ENCODE assay signal across 8 cellular contexts in genomic region chr3:152574461-152575079, GRCh38.
A peak's percentile ranks its signal among the peaks of the same experiment; 100 is the strongest.
DNase-seq lines count a peak whose midpoint lies in the region; ATAC-seq and TF ChIP-seq lines count a peak whose summit lies in the region.

No MANE protein-coding gene starts in this region.

- H2AFZ ChIP-seq in neural progenitor cell (replicated peaks) = peak overlapping the region; percentile 38

- H3K9ac ChIP-seq in neural progenitor cell = no peak overlapping the region

- H3K27me3 ChIP-seq in neural progenitor cell = no peaks in the 10 kb centered on the region

- H3K4me3 Mint-ChIP-seq in natural killer cell (no peak overlapping the region), neural progenitor cell (no peak overlapping the region)
- H3K4me3 Mint-ChIP-seq in natural killer cell treated with Interleukin-12 subunit alpha and Interleukin-12 subunit beta and Interleukin-15 and Interleukin-18, amount 100 ng/mL, for 72 hours = no peak overlapping the region
- H3K4me3 Mint-ChIP-seq in activated CD4-positive, alpha-beta T cell treated with anti-CD3 and anti-CD28 coated beads, Interleukin-2, amount 10 ng/mL, durations not matched to agents 24 days and 14 days = no peak overlapping the region

- H3K36me3 ChIP-seq in neural progenitor cell = no peaks in the 10 kb centered on the region

- intact Hi-C loops in natural killer cell (cut with micrococcal nuclease) = no loop called here
- intact Hi-C loops in activated CD4-positive, alpha-beta T cell treated with anti-CD3 and anti-CD28 coated beads, Interleukin-2, amount 10 ng/mL, durations not matched to agents 24 days and 14 days (cut with micrococcal nuclease) = loop anchor here (1.0 kb wide), 1 partner anchor 102 kb away; no protein-coding TSS in a partner anchor

- no peak overlapping the region for H3K4me3 ChIP-seq in neural progenitor cell

- ATAC-seq in natural killer cell = peak in 1 of 3 donors; percentile 49
- no peak for ATAC-seq in natural killer cell treated with Interleukin-12 subunit alpha and Interleukin-12 subunit beta and Interleukin-15 and Interleukin-18, amount 100 ng/mL, for 72 hours
- peak; percentile 67 for ATAC-seq in HG02610 (IDR thresholded peaks at IDR 0.05; ENCODE audit: unreplicated experiment)
- no peak for ATAC-seq in GM18520 (IDR thresholded peaks at IDR 0.05; ENCODE audit: unreplicated experiment)

- no peaks in the 10 kb centered on the region for H3K9me3 ChIP-seq in neural progenitor cell (ENCODE audit: low read depth)

- no peak overlapping the region for H3K4me2 ChIP-seq in neural progenitor cell

- no peak overlapping the region for H3K27ac ChIP-seq in neural progenitor cell

- H3K27ac Mint-ChIP-seq in natural killer cell = no peak overlapping the region
- no peak overlapping the region for H3K27ac Mint-ChIP-seq in natural killer cell treated with Interleukin-12 subunit alpha and Interleukin-12 subunit beta and Interleukin-15 and Interleukin-18, amount 100 ng/mL, for 72 hours
- no peak overlapping the region for H3K27ac Mint-ChIP-seq in activated CD4-positive, alpha-beta T cell treated with anti-CD3 and anti-CD28 coated beads, Interleukin-2, amount 10 ng/mL, durations not matched to agents 24 days and 14 days
- no peak overlapping the region for H3K27ac Mint-ChIP-seq in neural progenitor cell

- H3K9me3 Mint-ChIP-seq in natural killer cell (no peaks in the 10 kb centered on the region), neural progenitor cell (no peaks in the 10 kb centered on the region)
- no peaks in the 10 kb centered on the region for H3K9me3 Mint-ChIP-seq in natural killer cell treated with Interleukin-12 subunit alpha and Interleukin-12 subunit beta and Interleukin-15 and Interleukin-18, amount 100 ng/mL, for 72 hours
- no peaks in the 10 kb centered on the region for H3K9me3 Mint-ChIP-seq in activated CD4-positive, alpha-beta T cell treated with anti-CD3 and anti-CD28 coated beads, Interleukin-2, amount 10 ng/mL, durations not matched to agents 24 days and 14 days

- H3K4me1 ChIP-seq in neural progenitor cell = no peaks in the 10 kb centered on the region

- H3K79me2 ChIP-seq in neural progenitor cell (ENCODE audit: low read depth) = no peaks in the 10 kb centered on the region

- H3K27me3 Mint-ChIP-seq in natural killer cell (ENCODE audit: low read depth in 2 of 2) = peaks cover 11 to 15% of the 10 kb centered on the region in 2 donors
- H3K27me3 Mint-ChIP-seq in natural killer cell treated with Interleukin-12 subunit alpha and Interleukin-12 subunit beta and Interleukin-15 and Interleukin-18, amount 100 ng/mL, for 72 hours = peaks cover 9 to 47% of the 10 kb centered on the region in 2 donors
- peaks cover 36% of the 10 kb centered on the region for H3K27me3 Mint-ChIP-seq in activated CD4-positive, alpha-beta T cell treated with anti-CD3 and anti-CD28 coated beads, Interleukin-2, amount 10 ng/mL, durations not matched to agents 24 days and 14 days
- H3K27me3 Mint-ChIP-seq in neural progenitor cell (ENCODE audit: insufficient read depth, low read depth) = peaks cover 2% of the 10 kb centered on the region

- TF ChIP-seq CTCF in natural killer cell (IDR thresholded peaks at IDR 0.05) (peak; percentile 48), neural progenitor cell (IDR thresholded peaks at IDR 0.05) (peak; percentile 59)

- no peaks in the 10 kb centered on the region for H3F3A ChIP-seq in neural progenitor cell (ENCODE audit: low read depth)

- H3K4me1 Mint-ChIP-seq in natural killer cell (no peaks in the 10 kb centered on the region), neural progenitor cell (no peaks in the 10 kb centered on the region)
- no peaks in the 10 kb centered on the region for H3K4me1 Mint-ChIP-seq in natural killer cell treated with Interleukin-12 subunit alpha and Interleukin-12 subunit beta and Interleukin-15 and Interleukin-18, amount 100 ng/mL, for 72 hours (ENCODE audit: low read depth in 2 of 2)
- H3K4me1 Mint-ChIP-seq in activated CD4-positive, alpha-beta T cell treated with anti-CD3 and anti-CD28 coated beads, Interleukin-2, amount 10 ng/mL, durations not matched to agents 24 days and 14 days = no peaks in the 10 kb centered on the region

- H3K36me3 Mint-ChIP-seq in natural killer cell (no peaks in the 10 kb centered on the region), neural progenitor cell (no peaks in the 10 kb centered on the region)
- no peaks in the 10 kb centered on the region for H3K36me3 Mint-ChIP-seq in natural killer cell treated with Interleukin-12 subunit alpha and Interleukin-12 subunit beta and Interleukin-15 and Interleukin-18, amount 100 ng/mL, for 72 hours
- H3K36me3 Mint-ChIP-seq in activated CD4-positive, alpha-beta T cell treated with anti-CD3 and anti-CD28 coated beads, Interleukin-2, amount 10 ng/mL, durations not matched to agents 24 days and 14 days (ENCODE audit: low read depth) = no peaks in the 10 kb centered on the region

- DNase-seq in natural killer cell (no peak), NCI-H1930 (lab: John Stamatoyannopoulos, UW) (peak; percentile 5 to 17), fibroblast of peridontal ligament (ENCODE audit: extremely low read depth) (peak; percentile 74), neural progenitor cell (ENCODE audit: low spot score) (peak; percentile 50)
- no peak for DNase-seq in natural killer cell treated with Interleukin-12 subunit alpha and Interleukin-12 subunit beta and Interleukin-15 and Interleukin-18, amount 100 ng/mL, for 72 hours (ENCODE audit: low spot score)
- peak; percentile 68 for DNase-seq in activated CD4-positive, alpha-beta T cell treated with anti-CD3 and anti-CD28 coated beads, Interleukin-2, amount 10 ng/mL, durations not matched to agents 24 days and 14 days

- no peaks in the 10 kb centered on the region for H4K20me1 ChIP-seq in neural progenitor cell (ENCODE audit: low read depth)

Comparison
In these comparisons a context has a peak if more than half of its experiments do, and no peak if none do; other contexts are left out.
1. DNase-seq: peak in NCI-H1930 (2 of 2), activated CD4-positive, alpha-beta T cell treated with anti-CD3 and anti-CD28 coated beads, Interleukin-2, amount 10 ng/mL, durations not matched to agents 24 days and 14 days (single experiment), fibroblast of peridontal ligament (single experiment) and neural progenitor cell (single experiment); none in natural killer cell (single experiment) and natural killer cell treated with Interleukin-12 subunit alpha and Interleukin-12 subunit beta and Interleukin-15 and Interleukin-18, amount 100 ng/mL, for 72 hours (single experiment).